10 cellular contexts compared by ENCODE assay signal in genomic region chr12:114692558-114693531, GRCh38. TPM values are rescaled to one million over a fixed set of nuclear protein-coding genes. Genes with fewer than 3 reads are reported as not detected.
A peak's percentile ranks its signal among the peaks of the same experiment; 100 is the strongest.
DNase-seq lines count a peak whose midpoint lies in the region; ATAC-seq, FAIRE-seq and TF ChIP-seq lines count a peak whose summit lies in the region.
"Had no signal": no experiment of that assay in that cellular context is flagged by ENCODE, and none has a peak within 500 bp of the region (broad histone marks: within the 10 kb centered on the region; RNA-seq: fewer than 3 reads in every experiment).

No MANE protein-coding gene starts in this region.

- FAIRE-seq in H54 (lab: Jason Lieb, UNC): no peak

- no peak for TF ChIP-seq POLR2A in spleen (IDR thresholded peaks at IDR 0.05)
- TF ChIP-seq POLR2A in H54 (IDR thresholded peaks at IDR 0.05; ENCODE audit: low read depth, low read length): no peak

- H3K27me3 ChIP-seq in spleen (replicated peaks in 1 of 7): peaks cover 0 to 100% (median 92%) of the 10 kb centered on the region in 7 donors

- peak overlapping the region; percentile 61 for H3K4me3 ChIP-seq in HFF-Myc (replicated peaks; ENCODE audit: low read depth, low read length)
- H3K4me3 ChIP-seq in choroid plexus epithelial cell (ENCODE audit: low read depth, low read length): peak overlapping the region; percentile 54
- H3K4me3 ChIP-seq in spleen: peak overlapping the region in 7 of 8 donors; percentile 17 to 59 (median 28)

- peaks cover 0 to 4% (median 0%) of the 10 kb centered on the region in 8 donors for H3K9me3 ChIP-seq in spleen

- intact Hi-C loops in spleen (cut with DNase I; ENCODE audit: low total_unique reads): no loop called here

- no peak for DNase-seq in HFF-Myc (ENCODE audit: extremely low read depth, low read depth)
- no peak for DNase-seq in choroid plexus epithelial cell (ENCODE audit: low read depth)
- DNase-seq in left lobe of liver (ENCODE audit: low spot score): no peak
- no peak for DNase-seq in spleen
- no peak for DNase-seq in HK-2 (ENCODE audit: unreplicated experiment)
- DNase-seq in H54 (ENCODE audit: insufficient read length, low spot score): no peak
- DNase-seq in stimulated activated naive CD4-positive, alpha-beta T cell treated with Interleukin-2 at 50 U/mL for 16 hours (lab: John Stamatoyannopoulos, UW): no peak
- DNase-seq: effector CD4-positive, alpha-beta T cell; RPMI8226 had no signal

- 3 to 6% (median 5%) methylated on average over 35 to 36 of the region's 36 CpGs for WGBS in spleen, 5 donors

- no peaks in the 10 kb centered on the region for H3K36me3 ChIP-seq in spleen

- peaks cover 0 to 21% (median 8%) of the 10 kb centered on the region in 6 donors for H3K4me1 ChIP-seq in spleen

- H3K27ac ChIP-seq in spleen: no peak overlapping the region

- ATAC-seq in left lobe of liver (peak; percentile 65), GM19328 (IDR thresholded peaks at IDR 0.05; ENCODE audit: unreplicated experiment) (no peak)

- TF ChIP-seq CTCF in HFF-Myc (IDR thresholded peaks at IDR 0.05; ENCODE audit: low read depth, low read length, missing control alignments) (no peak), choroid plexus epithelial cell (conservative IDR thresholded peaks at IDR 0.05; ENCODE audit: low read depth, low read length) (peak; percentile 28), spleen (IDR thresholded peaks at IDR 0.05 in 8 of 11, conservative IDR thresholded peaks at IDR 0.05 in 3 of 11) (no peak)

RNA-seq across cellular contexts. Expression of gene TBX3, which starts 8.9 kb away (rescaled TPM):
- total RNA-seq in left lobe of liver: 37.2 TPM
- 10 to 100 TPM; 10.2 to 22.1 (median 16.3) TPM for total RNA-seq in spleen
- 1 to 10 TPM; 3.1 to 6.9 (median 3.5) TPM for polyA plus RNA-seq in spleen
